Comparison of ENCODE assay signal across 2 cellular contexts in the genomic region with DNA sequence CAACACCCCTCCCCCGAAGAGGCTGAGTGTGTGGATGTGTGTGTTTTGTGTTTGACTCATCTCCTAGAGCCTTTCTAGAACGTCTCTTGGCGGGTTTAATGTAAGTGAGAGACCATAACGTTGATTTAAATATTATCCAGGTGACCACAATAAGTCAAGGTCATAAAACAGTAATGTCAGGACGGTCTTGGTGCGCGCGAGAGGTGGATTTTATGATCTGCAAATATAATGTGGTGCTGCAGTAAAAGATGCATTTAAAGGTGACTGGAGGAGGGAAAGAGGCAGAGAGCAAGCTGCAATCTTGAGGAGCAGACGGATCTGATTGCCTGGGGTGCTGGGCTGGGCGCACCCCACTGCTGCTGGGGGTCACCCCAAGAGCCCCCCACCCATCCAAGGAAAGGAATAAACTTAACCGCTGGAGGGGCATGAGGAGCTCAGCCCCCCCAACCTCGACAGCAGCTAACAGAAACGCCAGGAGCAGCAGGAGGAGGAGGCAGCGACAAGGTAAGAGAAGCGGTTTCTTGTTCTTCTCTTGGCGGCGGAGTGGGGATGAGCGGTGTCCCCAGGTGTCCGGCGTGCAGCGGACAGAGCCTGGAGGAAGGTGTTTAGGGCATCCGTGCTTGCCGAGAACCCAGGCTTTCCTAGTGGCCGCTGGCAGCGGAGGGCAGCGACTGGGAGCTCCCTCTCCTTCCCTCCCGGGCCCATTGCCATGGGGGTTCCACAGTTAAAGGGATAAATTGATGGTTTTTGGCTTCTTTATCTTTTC.
TF ChIP-seq lines count a peak whose summit lies in the region.

No MANE protein-coding gene starts in this region.

TF ChIP-seq in SK-N-SH, 30 proteins besides CTCF, POLR2A, EP300 and RAD21:
- TF ChIP-seq, protein P1, sequence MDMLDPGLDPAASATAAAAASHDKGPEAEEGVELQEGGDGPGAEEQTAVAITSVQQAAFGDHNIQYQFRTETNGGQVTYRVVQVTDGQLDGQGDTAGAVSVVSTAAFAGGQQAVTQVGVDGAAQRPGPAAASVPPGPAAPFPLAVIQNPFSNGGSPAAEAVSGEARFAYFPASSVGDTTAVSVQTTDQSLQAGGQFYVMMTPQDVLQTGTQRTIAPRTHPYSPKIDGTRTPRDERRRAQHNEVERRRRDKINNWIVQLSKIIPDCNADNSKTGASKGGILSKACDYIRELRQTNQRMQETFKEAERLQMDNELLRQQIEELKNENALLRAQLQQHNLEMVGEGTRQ (IDR thresholded peaks at IDR 0.05; ENCODE audit: borderline replicate concordance, low read depth, low read length), result no peak
- TF ChIP-seq FOSL2 (IDR thresholded peaks at IDR 0.05; ENCODE audit: borderline replicate concordance, low read depth) (no peak), GABPA (IDR thresholded peaks at IDR 0.05; ENCODE audit: low read depth) (no peak), CHD2 (IDR thresholded peaks at IDR 0.05; ENCODE audit: low read length, partially characterized antibody) (no peak), RCOR1 (IDR thresholded peaks at IDR 0.05; ENCODE audit: low read length) (no peak), MXI1 (IDR thresholded peaks at IDR 0.05; ENCODE audit: low read depth, low read length) (no peak), NRF1 (IDR thresholded peaks at IDR 0.05; ENCODE audit: low read depth, low read length) (no peak), RXRA (IDR thresholded peaks at IDR 0.05; ENCODE audit: borderline replicate concordance, low read depth) (no peak), TCF12 (IDR thresholded peaks at IDR 0.05) (no peak)
- TF ChIP-seq, protein P2, sequence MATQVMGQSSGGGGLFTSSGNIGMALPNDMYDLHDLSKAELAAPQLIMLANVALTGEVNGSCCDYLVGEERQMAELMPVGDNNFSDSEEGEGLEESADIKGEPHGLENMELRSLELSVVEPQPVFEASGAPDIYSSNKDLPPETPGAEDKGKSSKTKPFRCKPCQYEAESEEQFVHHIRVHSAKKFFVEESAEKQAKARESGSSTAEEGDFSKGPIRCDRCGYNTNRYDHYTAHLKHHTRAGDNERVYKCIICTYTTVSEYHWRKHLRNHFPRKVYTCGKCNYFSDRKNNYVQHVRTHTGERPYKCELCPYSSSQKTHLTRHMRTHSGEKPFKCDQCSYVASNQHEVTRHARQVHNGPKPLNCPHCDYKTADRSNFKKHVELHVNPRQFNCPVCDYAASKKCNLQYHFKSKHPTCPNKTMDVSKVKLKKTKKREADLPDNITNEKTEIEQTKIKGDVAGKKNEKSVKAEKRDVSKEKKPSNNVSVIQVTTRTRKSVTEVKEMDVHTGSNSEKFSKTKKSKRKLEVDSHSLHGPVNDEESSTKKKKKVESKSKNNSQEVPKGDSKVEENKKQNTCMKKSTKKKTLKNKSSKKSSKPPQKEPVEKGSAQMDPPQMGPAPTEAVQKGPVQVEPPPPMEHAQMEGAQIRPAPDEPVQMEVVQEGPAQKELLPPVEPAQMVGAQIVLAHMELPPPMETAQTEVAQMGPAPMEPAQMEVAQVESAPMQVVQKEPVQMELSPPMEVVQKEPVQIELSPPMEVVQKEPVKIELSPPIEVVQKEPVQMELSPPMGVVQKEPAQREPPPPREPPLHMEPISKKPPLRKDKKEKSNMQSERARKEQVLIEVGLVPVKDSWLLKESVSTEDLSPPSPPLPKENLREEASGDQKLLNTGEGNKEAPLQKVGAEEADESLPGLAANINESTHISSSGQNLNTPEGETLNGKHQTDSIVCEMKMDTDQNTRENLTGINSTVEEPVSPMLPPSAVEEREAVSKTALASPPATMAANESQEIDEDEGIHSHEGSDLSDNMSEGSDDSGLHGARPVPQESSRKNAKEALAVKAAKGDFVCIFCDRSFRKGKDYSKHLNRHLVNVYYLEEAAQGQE (IDR thresholded peaks at IDR 0.05; ENCODE audit: low read depth, low read length), result no peak
- TF ChIP-seq, protein P3, sequence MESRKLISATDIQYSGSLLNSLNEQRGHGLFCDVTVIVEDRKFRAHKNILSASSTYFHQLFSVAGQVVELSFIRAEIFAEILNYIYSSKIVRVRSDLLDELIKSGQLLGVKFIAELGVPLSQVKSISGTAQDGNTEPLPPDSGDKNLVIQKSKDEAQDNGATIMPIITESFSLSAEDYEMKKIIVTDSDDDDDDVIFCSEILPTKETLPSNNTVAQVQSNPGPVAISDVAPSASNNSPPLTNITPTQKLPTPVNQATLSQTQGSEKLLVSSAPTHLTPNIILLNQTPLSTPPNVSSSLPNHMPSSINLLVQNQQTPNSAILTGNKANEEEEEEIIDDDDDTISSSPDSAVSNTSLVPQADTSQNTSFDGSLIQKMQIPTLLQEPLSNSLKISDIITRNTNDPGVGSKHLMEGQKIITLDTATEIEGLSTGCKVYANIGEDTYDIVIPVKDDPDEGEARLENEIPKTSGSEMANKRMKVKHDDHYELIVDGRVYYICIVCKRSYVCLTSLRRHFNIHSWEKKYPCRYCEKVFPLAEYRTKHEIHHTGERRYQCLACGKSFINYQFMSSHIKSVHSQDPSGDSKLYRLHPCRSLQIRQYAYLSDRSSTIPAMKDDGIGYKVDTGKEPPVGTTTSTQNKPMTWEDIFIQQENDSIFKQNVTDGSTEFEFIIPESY (IDR thresholded peaks at IDR 0.05; ENCODE audit: borderline replicate concordance, low read depth), result no peak
- TF ChIP-seq, protein P4, sequence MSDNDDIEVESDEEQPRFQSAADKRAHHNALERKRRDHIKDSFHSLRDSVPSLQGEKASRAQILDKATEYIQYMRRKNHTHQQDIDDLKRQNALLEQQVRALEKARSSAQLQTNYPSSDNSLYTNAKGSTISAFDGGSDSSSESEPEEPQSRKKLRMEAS (IDR thresholded peaks at IDR 0.05; ENCODE audit: low read depth), result no peak
- TF ChIP-seq, protein P5, sequence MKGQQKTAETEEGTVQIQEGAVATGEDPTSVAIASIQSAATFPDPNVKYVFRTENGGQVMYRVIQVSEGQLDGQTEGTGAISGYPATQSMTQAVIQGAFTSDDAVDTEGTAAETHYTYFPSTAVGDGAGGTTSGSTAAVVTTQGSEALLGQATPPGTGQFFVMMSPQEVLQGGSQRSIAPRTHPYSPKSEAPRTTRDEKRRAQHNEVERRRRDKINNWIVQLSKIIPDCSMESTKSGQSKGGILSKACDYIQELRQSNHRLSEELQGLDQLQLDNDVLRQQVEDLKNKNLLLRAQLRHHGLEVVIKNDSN (IDR thresholded peaks at IDR 0.05; ENCODE audit: borderline replicate concordance, low read depth), result no peak

TF ChIP-seq in SK-N-SH treated with all-trans-retinoic acid at 6 μM for 48 hours, 23 proteins besides CTCF, POLR2A, EP300 and RAD21 (continued from another document):
- TF ChIP-seq, protein P6, sequence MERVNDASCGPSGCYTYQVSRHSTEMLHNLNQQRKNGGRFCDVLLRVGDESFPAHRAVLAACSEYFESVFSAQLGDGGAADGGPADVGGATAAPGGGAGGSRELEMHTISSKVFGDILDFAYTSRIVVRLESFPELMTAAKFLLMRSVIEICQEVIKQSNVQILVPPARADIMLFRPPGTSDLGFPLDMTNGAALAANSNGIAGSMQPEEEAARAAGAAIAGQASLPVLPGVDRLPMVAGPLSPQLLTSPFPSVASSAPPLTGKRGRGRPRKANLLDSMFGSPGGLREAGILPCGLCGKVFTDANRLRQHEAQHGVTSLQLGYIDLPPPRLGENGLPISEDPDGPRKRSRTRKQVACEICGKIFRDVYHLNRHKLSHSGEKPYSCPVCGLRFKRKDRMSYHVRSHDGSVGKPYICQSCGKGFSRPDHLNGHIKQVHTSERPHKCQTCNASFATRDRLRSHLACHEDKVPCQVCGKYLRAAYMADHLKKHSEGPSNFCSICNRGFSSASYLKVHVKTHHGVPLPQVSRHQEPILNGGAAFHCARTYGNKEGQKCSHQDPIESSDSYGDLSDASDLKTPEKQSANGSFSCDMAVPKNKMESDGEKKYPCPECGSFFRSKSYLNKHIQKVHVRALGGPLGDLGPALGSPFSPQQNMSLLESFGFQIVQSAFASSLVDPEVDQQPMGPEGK (CRISPR knock-in tag; IDR thresholded peaks at IDR 0.05; ENCODE audit: borderline replicate concordance), result no peak
- TF ChIP-seq ZC3H10 (CRISPR knock-in tag; IDR thresholded peaks at IDR 0.05) (no peak), TOX (CRISPR knock-in tag; IDR thresholded peaks at IDR 0.05; ENCODE audit: borderline replicate concordance) (no peak), BACH2 (CRISPR knock-in tag; IDR thresholded peaks at IDR 0.05; ENCODE audit: borderline replicate concordance) (no peak), RARB (CRISPR knock-in tag; IDR thresholded peaks at IDR 0.05) (no peak), OSR1 (CRISPR knock-in tag; IDR thresholded peaks at IDR 0.05) (no peak), ISL1 (CRISPR knock-in tag; IDR thresholded peaks at IDR 0.05) (no peak), PPARA (CRISPR knock-in tag; IDR thresholded peaks at IDR 0.05; ENCODE audit: borderline replicate concordance) (no peak)
- TF ChIP-seq, protein P7, sequence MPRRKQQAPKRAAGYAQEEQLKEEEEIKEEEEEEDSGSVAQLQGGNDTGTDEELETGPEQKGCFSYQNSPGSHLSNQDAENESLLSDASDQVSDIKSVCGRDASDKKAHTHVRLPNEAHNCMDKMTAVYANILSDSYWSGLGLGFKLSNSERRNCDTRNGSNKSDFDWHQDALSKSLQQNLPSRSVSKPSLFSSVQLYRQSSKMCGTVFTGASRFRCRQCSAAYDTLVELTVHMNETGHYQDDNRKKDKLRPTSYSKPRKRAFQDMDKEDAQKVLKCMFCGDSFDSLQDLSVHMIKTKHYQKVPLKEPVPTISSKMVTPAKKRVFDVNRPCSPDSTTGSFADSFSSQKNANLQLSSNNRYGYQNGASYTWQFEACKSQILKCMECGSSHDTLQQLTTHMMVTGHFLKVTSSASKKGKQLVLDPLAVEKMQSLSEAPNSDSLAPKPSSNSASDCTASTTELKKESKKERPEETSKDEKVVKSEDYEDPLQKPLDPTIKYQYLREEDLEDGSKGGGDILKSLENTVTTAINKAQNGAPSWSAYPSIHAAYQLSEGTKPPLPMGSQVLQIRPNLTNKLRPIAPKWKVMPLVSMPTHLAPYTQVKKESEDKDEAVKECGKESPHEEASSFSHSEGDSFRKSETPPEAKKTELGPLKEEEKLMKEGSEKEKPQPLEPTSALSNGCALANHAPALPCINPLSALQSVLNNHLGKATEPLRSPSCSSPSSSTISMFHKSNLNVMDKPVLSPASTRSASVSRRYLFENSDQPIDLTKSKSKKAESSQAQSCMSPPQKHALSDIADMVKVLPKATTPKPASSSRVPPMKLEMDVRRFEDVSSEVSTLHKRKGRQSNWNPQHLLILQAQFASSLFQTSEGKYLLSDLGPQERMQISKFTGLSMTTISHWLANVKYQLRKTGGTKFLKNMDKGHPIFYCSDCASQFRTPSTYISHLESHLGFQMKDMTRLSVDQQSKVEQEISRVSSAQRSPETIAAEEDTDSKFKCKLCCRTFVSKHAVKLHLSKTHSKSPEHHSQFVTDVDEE (CRISPR knock-in tag; IDR thresholded peaks at IDR 0.05), result no peak
- TF ChIP-seq, protein P8, sequence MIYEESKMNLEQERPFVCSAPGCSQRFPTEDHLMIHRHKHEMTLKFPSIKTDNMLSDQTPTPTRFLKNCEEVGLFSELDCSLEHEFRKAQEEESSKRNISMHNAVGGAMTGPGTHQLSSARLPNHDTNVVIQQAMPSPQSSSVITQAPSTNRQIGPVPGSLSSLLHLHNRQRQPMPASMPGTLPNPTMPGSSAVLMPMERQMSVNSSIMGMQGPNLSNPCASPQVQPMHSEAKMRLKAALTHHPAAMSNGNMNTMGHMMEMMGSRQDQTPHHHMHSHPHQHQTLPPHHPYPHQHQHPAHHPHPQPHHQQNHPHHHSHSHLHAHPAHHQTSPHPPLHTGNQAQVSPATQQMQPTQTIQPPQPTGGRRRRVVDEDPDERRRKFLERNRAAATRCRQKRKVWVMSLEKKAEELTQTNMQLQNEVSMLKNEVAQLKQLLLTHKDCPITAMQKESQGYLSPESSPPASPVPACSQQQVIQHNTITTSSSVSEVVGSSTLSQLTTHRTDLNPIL (CRISPR knock-in tag; IDR thresholded peaks at IDR 0.05; ENCODE audit: low read depth), result no peak
TF ChIP-seq in SK-N-SH treated with all-trans-retinoic acid at 6 μM for 48 hours: peak in this region for 0.
